In the genomic region with DNA sequence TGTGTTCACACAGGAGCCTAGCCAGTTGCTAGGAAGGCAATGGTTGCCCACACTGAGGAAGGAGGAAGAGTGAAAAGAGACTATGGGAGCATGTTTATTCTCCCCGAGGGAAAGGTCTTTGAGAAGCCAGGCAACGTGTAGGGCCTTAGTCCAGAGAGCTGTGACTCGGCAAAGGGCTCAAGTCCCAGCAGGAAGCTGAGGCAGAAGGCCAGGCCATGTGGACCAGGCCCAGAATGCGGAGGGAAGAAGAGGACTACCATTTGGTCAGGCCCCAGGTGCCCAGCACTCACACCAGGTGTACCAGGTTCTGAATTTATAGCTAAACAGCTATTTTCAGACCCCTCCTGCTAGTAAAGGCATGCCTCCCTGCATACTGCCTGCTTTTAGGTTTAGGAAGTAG, we compare ENCODE assay signal across 13 cellular contexts.
DNase-seq lines count a peak whose midpoint lies in the region; ATAC-seq and TF ChIP-seq lines count a peak whose summit lies in the region.
"Had no signal": no experiment of that assay in that cellular context is flagged by ENCODE, and none has a peak within 500 bp of the region (broad histone marks: within the 10 kb centered on the region; RNA-seq: fewer than 3 reads in every experiment).

No MANE protein-coding gene starts in this region.

- WGBS in endodermal cell (ENCODE audit: insufficient coverage in 1 of 2, insufficient read length in 1 of 2), 2 experiments: 69 to 84% methylated on average over 3 to 4 of the region's 4 CpGs
- WGBS in thymus: 79% methylated on average over 4 of the region's 4 CpGs

- H3K9ac ChIP-seq in endodermal cell (ENCODE audit: extremely low read depth, low read length, poor library complexity, severe bottlenecking): no peak overlapping the region

- peaks cover 30% of the 10 kb centered on the region for H3K4me1 Mint-ChIP-seq in activated naive CD4-positive, alpha-beta T cell treated with anti-CD3 and anti-CD28 coated beads, Interleukin-2, amount 10 ng/mL, durations not matched to agents 7 days and 5 days
- H3K4me1 Mint-ChIP-seq in WTC11: peaks cover 8% of the 10 kb centered on the region
- H3K4me1 Mint-ChIP-seq in endodermal cell: no peaks in the 10 kb centered on the region

- peak; percentile 21 for DNase-seq in activated naive CD4-positive, alpha-beta T cell treated with anti-CD3 and anti-CD28 coated beads, Interleukin-2, amount 10 ng/mL, durations not matched to agents 7 days and 5 days
- no peak for DNase-seq in activated naive CD4-positive, alpha-beta T cell treated with anti-CD3 and anti-CD28 coated beads, Interleukin-2, amount 50 U/mL, for 16 hours
- DNase-seq in WTC11 (ENCODE audit: low spot score): no peak
- peak; percentile 49 for DNase-seq in endodermal cell
- DNase-seq in gastrocnemius medialis: no peak
- DNase-seq in iPS-NIHi7 (ENCODE audit: extremely low spot score): no peak
- DNase-seq in erythroblast (lab: John Stamatoyannopoulos, UW): no peak
- DNase-seq: amniotic stem cell, NCI-H1436 treated with DMSO at 0.1 percent for 48 hours, NCI-H774, testis had no signal

- no peaks in the 10 kb centered on the region for H3K27me3 Mint-ChIP-seq in activated naive CD4-positive, alpha-beta T cell treated with anti-CD3 and anti-CD28 coated beads, Interleukin-2, amount 10 ng/mL, durations not matched to agents 7 days and 5 days
- H3K27me3 Mint-ChIP-seq in WTC11 (ENCODE audit: low read depth) (no peaks in the 10 kb centered on the region), endodermal cell (ENCODE audit: insufficient read depth) (no peaks in the 10 kb centered on the region)

- peak overlapping the region; percentile 96 for H3K27ac Mint-ChIP-seq in activated naive CD4-positive, alpha-beta T cell treated with anti-CD3 and anti-CD28 coated beads, Interleukin-2, amount 10 ng/mL, durations not matched to agents 7 days and 5 days
- H3K27ac Mint-ChIP-seq in WTC11 (peak overlapping the region; percentile 66), endodermal cell (peak overlapping the region; percentile 53)

- H3K4me3 Mint-ChIP-seq in activated naive CD4-positive, alpha-beta T cell treated with anti-CD3 and anti-CD28 coated beads, Interleukin-2, amount 10 ng/mL, durations not matched to agents 7 days and 5 days: peak overlapping the region; percentile 30
- H3K4me3 Mint-ChIP-seq in WTC11 (no peak overlapping the region), endodermal cell (no peak overlapping the region)

- peaks cover 21% of the 10 kb centered on the region for H3K36me3 Mint-ChIP-seq in activated naive CD4-positive, alpha-beta T cell treated with anti-CD3 and anti-CD28 coated beads, Interleukin-2, amount 10 ng/mL, durations not matched to agents 7 days and 5 days
- peaks cover 2% of the 10 kb centered on the region; the same call in 1 of the 2 replicates for H3K36me3 Mint-ChIP-seq in WTC11
- H3K36me3 Mint-ChIP-seq in endodermal cell (ENCODE audit: low read depth): no peaks in the 10 kb centered on the region

- in situ Hi-C loops in gastrocnemius medialis (cut with MboI; ENCODE audit: low sequenced_read_pairs in 4 of 4): no loop called here

- CTCF ChIA-PET in activated naive CD4-positive, alpha-beta T cell treated with anti-CD3 and anti-CD28 coated beads, Interleukin-2, amount 10 ng/mL, durations not matched to agents 7 days and 5 days (lab: Charles Lee): interaction anchor here (1.0 kb wide), 1 partner anchor 45 kb away, joined by 3 read pairs; no protein-coding TSS in a partner anchor
- CTCF ChIA-PET in WTC11 (lab: Charles Lee): no interaction called here

- intact Hi-C loops in gastrocnemius medialis (cut with DNase I; ENCODE audit: low total_unique reads): no loop called here

- H3K4me1 ChIP-seq in endodermal cell (ENCODE audit: control insufficient read depth, insufficient read depth, low read length) (no peaks in the 10 kb centered on the region), thymus (ENCODE audit: control insufficient read depth, insufficient read depth, low read length) (peaks cover 28% of the 10 kb centered on the region), gastrocnemius medialis (no peaks in the 10 kb centered on the region)
- H3K4me1 ChIP-seq: testis had no signal

- H3K27ac ChIP-seq in endodermal cell (ENCODE audit: low read depth, low read length): peak overlapping the region; percentile 21
- peak overlapping the region; percentile 64 for H3K27ac ChIP-seq in thymus (ENCODE audit: low read depth)
- H3K27ac ChIP-seq in gastrocnemius medialis: no peak overlapping the region
- H3K27ac ChIP-seq: testis had no signal

- ATAC-seq in WTC11: peak; percentile 65
- ATAC-seq in gastrocnemius medialis: no peak

- no peaks in the 10 kb centered on the region for H3K36me3 ChIP-seq in endodermal cell (ENCODE audit: control insufficient read depth, insufficient read depth, low read length)
- no peaks in the 10 kb centered on the region for H3K36me3 ChIP-seq in thymus (ENCODE audit: control insufficient read depth, insufficient read depth)
- no peaks in the 10 kb centered on the region for H3K36me3 ChIP-seq in gastrocnemius medialis
- H3K36me3 ChIP-seq: heart left ventricle had no signal

- POLR2A ChIA-PET in WTC11 (lab: Charles Lee): no interaction called here

- H3K27me3 ChIP-seq in endodermal cell (ENCODE audit: control insufficient read depth, insufficient read depth, low read length, poor library complexity, severe bottlenecking): no peaks in the 10 kb centered on the region
- H3K27me3 ChIP-seq in thymus (ENCODE audit: control insufficient read depth, insufficient read depth): no peaks in the 10 kb centered on the region
- no peaks in the 10 kb centered on the region for H3K27me3 ChIP-seq in gastrocnemius medialis
- H3K27me3 ChIP-seq: heart left ventricle, testis had no signal

- peaks cover 19% of the 10 kb centered on the region for H3K9me3 ChIP-seq in endodermal cell (ENCODE audit: control insufficient read depth, low read length)
- H3K9me3 ChIP-seq in thymus (ENCODE audit: control insufficient read depth): no peaks in the 10 kb centered on the region
- H3K9me3 ChIP-seq in gastrocnemius medialis: peaks cover 0 to 8% (median 0%) of the 10 kb centered on the region in 3 donors
- H3K9me3 ChIP-seq: testis had no signal

- H3K4me3 ChIP-seq in endodermal cell (ENCODE audit: low read length) (no peak overlapping the region), thymus (ENCODE audit: low read length) (no peak overlapping the region), gastrocnemius medialis (no peak overlapping the region)
- H3K4me3 ChIP-seq: testis had no signal

- TF ChIP-seq CTCF in WTC11 (IDR thresholded peaks at IDR 0.05) (no peak), endodermal cell (conservative IDR thresholded peaks at IDR 0.05) (no peak), gastrocnemius medialis (IDR thresholded peaks at IDR 0.05 in 4 of 5, conservative IDR thresholded peaks at IDR 0.05 in 1 of 5) (no peak)

- peaks cover 20% of the 10 kb centered on the region for H3K9me3 Mint-ChIP-seq in activated naive CD4-positive, alpha-beta T cell treated with anti-CD3 and anti-CD28 coated beads, Interleukin-2, amount 10 ng/mL, durations not matched to agents 7 days and 5 days
- H3K9me3 Mint-ChIP-seq in WTC11 (peaks cover 17% of the 10 kb centered on the region), endodermal cell (peaks cover 23% of the 10 kb centered on the region)

- TF ChIP-seq POLR2A in gastrocnemius medialis (IDR thresholded peaks at IDR 0.05) (no peak), erythroblast (IDR thresholded peaks at IDR 0.05; ENCODE audit: low read length) (no peak)

TF ChIP-seq in WTC11, 78 proteins besides CTCF, POLR2A, EP300 and RAD21 (continues in another document):
- TF ChIP-seq TCF7 (CRISPR knock-in tag; IDR thresholded peaks at IDR 0.05; ENCODE audit: low read depth): no peak
- TF ChIP-seq, protein P1, sequence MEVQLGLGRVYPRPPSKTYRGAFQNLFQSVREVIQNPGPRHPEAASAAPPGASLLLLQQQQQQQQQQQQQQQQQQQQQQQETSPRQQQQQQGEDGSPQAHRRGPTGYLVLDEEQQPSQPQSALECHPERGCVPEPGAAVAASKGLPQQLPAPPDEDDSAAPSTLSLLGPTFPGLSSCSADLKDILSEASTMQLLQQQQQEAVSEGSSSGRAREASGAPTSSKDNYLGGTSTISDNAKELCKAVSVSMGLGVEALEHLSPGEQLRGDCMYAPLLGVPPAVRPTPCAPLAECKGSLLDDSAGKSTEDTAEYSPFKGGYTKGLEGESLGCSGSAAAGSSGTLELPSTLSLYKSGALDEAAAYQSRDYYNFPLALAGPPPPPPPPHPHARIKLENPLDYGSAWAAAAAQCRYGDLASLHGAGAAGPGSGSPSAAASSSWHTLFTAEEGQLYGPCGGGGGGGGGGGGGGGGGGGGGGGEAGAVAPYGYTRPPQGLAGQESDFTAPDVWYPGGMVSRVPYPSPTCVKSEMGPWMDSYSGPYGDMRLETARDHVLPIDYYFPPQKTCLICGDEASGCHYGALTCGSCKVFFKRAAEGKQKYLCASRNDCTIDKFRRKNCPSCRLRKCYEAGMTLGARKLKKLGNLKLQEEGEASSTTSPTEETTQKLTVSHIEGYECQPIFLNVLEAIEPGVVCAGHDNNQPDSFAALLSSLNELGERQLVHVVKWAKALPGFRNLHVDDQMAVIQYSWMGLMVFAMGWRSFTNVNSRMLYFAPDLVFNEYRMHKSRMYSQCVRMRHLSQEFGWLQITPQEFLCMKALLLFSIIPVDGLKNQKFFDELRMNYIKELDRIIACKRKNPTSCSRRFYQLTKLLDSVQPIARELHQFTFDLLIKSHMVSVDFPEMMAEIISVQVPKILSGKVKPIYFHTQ (CRISPR knock-in tag; IDR thresholded peaks at IDR 0.05): no peak
- TF ChIP-seq, protein P2, sequence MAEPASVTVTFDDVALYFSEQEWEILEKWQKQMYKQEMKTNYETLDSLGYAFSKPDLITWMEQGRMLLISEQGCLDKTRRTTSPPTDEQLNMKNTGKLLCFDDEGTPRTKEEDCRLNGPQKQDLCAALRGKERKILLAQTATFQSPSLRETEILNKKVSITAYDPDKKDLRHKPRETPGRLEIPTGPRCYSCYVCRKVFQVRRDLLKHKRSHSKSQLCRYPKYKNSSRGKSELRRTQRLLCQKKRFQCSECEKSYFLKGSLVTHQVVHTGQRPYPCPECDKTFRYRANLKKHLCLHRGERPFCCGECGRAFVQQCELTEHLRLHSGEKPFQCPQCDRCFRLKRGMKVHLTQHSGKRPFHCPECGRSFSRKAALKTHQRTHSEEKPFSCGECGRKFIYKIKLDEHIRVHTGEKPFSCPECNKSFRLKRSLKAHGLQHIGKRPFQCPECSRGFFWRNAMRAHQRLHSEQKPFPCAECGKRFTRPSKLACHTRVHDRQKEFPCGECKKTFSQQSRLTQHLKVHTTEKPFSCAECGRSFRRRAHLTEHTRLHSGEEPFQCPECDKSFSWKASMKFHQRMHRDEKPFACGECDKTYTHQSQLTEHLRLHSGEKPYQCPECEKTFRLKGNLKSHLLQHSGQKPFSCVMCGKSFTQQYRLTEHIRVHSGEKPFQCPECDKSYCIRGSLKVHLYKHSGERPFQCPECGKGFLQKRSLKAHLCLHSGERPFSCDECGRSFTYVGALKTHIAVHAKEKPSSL (CRISPR knock-in tag; conservative IDR thresholded peaks at IDR 0.05): no peak
- TF ChIP-seq FOXK1 (CRISPR knock-in tag; IDR thresholded peaks at IDR 0.05): no peak
- TF ChIP-seq ELF4 (CRISPR knock-in tag; IDR thresholded peaks at IDR 0.05; ENCODE audit: low read depth): no peak
- TF ChIP-seq ZNF138 (CRISPR knock-in tag; conservative IDR thresholded peaks at IDR 0.05): no peak
- TF ChIP-seq SOX15 (CRISPR knock-in tag; IDR thresholded peaks at IDR 0.05): no peak
- no peak for TF ChIP-seq ZNF232 (CRISPR knock-in tag; IDR thresholded peaks at IDR 0.05)

Comparison
In these comparisons a context has a peak if more than half of its experiments do, and no peak if none do; other contexts are left out.
1. DNase-seq: peak in activated naive CD4-positive, alpha-beta T cell treated with anti-CD3 and anti-CD28 coated beads, Interleukin-2, amount 10 ng/mL, durations not matched to agents 7 days and 5 days (single experiment) and endodermal cell (single experiment); none in activated naive CD4-positive, alpha-beta T cell treated with anti-CD3 and anti-CD28 coated beads, Interleukin-2, amount 50 U/mL, for 16 hours (single experiment), WTC11 (single experiment), gastrocnemius medialis (0 of 2), iPS-NIHi7 (single experiment) and erythroblast (0 of 2).
2. H3K27ac ChIP-seq: peak in endodermal cell (single experiment) and thymus (single experiment); none in gastrocnemius medialis (0 of 4).
3. Peak in every context shown above with its lines, with median percentiles within 50 percentile points of each other: H3K27ac Mint-ChIP-seq.